In genomic region chr10:93481213-93481930, GRCh38 we compare ENCODE assay signal across 8 cellular contexts. TPM values are rescaled to one million over a fixed set of nuclear protein-coding genes. Genes with fewer than 3 reads are reported as not detected.
DNase-seq lines count a peak whose midpoint lies in the region; ATAC-seq and TF ChIP-seq lines count a peak whose summit lies in the region.

No MANE protein-coding gene starts in this region.

- 51 to 52% methylated on average over 6 of the region's 6 CpGs for WGBS in tibial nerve, 2 donors

- H3K27ac Mint-ChIP-seq in activated CD8-positive, alpha-beta memory T cell treated with anti-CD3 and anti-CD28 coated beads, Interleukin-2, amount 10 ng/mL, durations not matched to agents 7 days and 5 days: peak overlapping the region; percentile 83

- H3K27me3 Mint-ChIP-seq in activated CD8-positive, alpha-beta memory T cell treated with anti-CD3 and anti-CD28 coated beads, Interleukin-2, amount 10 ng/mL, durations not matched to agents 7 days and 5 days: peaks cover 25% of the 10 kb centered on the region

- H3K36me3 ChIP-seq in lower lobe of right lung: no peaks in the 10 kb centered on the region
- peaks cover 0 to 4% (median 0%) of the 10 kb centered on the region in 3 donors for H3K36me3 ChIP-seq in tibial nerve

- H3K9me3 Mint-ChIP-seq in activated CD8-positive, alpha-beta memory T cell treated with anti-CD3 and anti-CD28 coated beads, Interleukin-2, amount 10 ng/mL, durations not matched to agents 7 days and 5 days (ENCODE audit: low read depth): no peaks in the 10 kb centered on the region

- peak overlapping the region; percentile 81 for H3K4me3 Mint-ChIP-seq in activated CD8-positive, alpha-beta memory T cell treated with anti-CD3 and anti-CD28 coated beads, Interleukin-2, amount 10 ng/mL, durations not matched to agents 7 days and 5 days

- DNase-seq in activated CD8-positive, alpha-beta memory T cell treated with anti-CD3 and anti-CD28 coated beads, Interleukin-2, amount 10 ng/mL, durations not matched to agents 7 days and 5 days: peak; percentile 26
- DNase-seq in activated CD8-positive, alpha-beta memory T cell treated with anti-CD3 and anti-CD28 coated beads, Interleukin-2, amount 50 U/mL, for 48 hours: no peak
- DNase-seq in caudate nucleus (lab: John Stamatoyannopoulos, UW) (no peak), lower lobe of right lung (no peak), tibial nerve (ENCODE audit: low spot score in 2 of 2) (no peak), OCI-M1 (lab: John Stamatoyannopoulos, UW) (no peak), MV-4-11 (lab: John Stamatoyannopoulos, UW) (no peak)

- no peak for TF ChIP-seq POLR2A in tibial nerve (IDR thresholded peaks at IDR 0.05)

- no peak for ATAC-seq in activated CD8-positive, alpha-beta memory T cell treated with anti-CD3 and anti-CD28 coated beads, Interleukin-2, amount 10 ng/mL, durations not matched to agents 7 days and 5 days
- ATAC-seq in lower lobe of right lung: peak in 1 of 2 donors; percentile 43
- no peak for ATAC-seq in HG03108 (IDR thresholded peaks at IDR 0.05; ENCODE audit: unreplicated experiment)

- peak overlapping the region; percentile 63 for H3K4me3 ChIP-seq in lower lobe of right lung
- peak overlapping the region; percentile 52 to 69 (median 58) for H3K4me3 ChIP-seq in tibial nerve

- H3K27ac ChIP-seq in caudate nucleus (ENCODE audit: low read depth, low read length): peak overlapping the region; percentile 82
- H3K27ac ChIP-seq in lower lobe of right lung: peak overlapping the region; percentile 86
- H3K27ac ChIP-seq in tibial nerve: peak overlapping the region; percentile 75 to 96 (median 85)

- H3K4me1 Mint-ChIP-seq in activated CD8-positive, alpha-beta memory T cell treated with anti-CD3 and anti-CD28 coated beads, Interleukin-2, amount 10 ng/mL, durations not matched to agents 7 days and 5 days: peaks cover 18% of the 10 kb centered on the region

- TF ChIP-seq CTCF in lower lobe of right lung (IDR thresholded peaks at IDR 0.05) (no peak), tibial nerve (IDR thresholded peaks at IDR 0.05) (no peak)

- CTCF ChIA-PET in activated CD8-positive, alpha-beta memory T cell treated with anti-CD3 and anti-CD28 coated beads, Interleukin-2, amount 10 ng/mL, durations not matched to agents 7 days and 5 days (lab: Charles Lee): interaction anchor here (0.9 to 13.3 kb wide), 19 partner anchors 10 to 129 kb away, joined by 3 to 365 read pairs (median 11); partner anchors contain the start of gene CEP55

- H3K9me3 ChIP-seq in lower lobe of right lung (no peaks in the 10 kb centered on the region), tibial nerve (no peaks in the 10 kb centered on the region)

- TF ChIP-seq EP300 in tibial nerve (IDR thresholded peaks at IDR 0.05): no peak

- no peaks in the 10 kb centered on the region for H3K36me3 Mint-ChIP-seq in activated CD8-positive, alpha-beta memory T cell treated with anti-CD3 and anti-CD28 coated beads, Interleukin-2, amount 10 ng/mL, durations not matched to agents 7 days and 5 days

- H3K27me3 ChIP-seq in lower lobe of right lung (ENCODE audit: low read depth): no peaks in the 10 kb centered on the region
- no peaks in the 10 kb centered on the region for H3K27me3 ChIP-seq in tibial nerve

- intact Hi-C loops in lower lobe of right lung (cut with DNase I): loop anchor here (5.0 kb wide), 1 partner anchor 104 kb away; no protein-coding TSS in a partner anchor

- H3K4me1 ChIP-seq in lower lobe of right lung (peaks cover 36% of the 10 kb centered on the region), tibial nerve (peaks cover 0 to 37% (median 4%) of the 10 kb centered on the region in 4 donors)

RNA-seq across cellular contexts. Expression of gene MYOF, which starts 0.8 kb away (rescaled TPM):
- total RNA-seq in activated CD8-positive, alpha-beta memory T cell treated with anti-CD3 and anti-CD28 coated beads, Interleukin-2, amount 10 ng/mL, durations not matched to agents 7 days and 5 days: 1 to 10 TPM; 5.5 to 6.6 TPM
- total RNA-seq in lower lobe of right lung (127 TPM), tibial nerve (10 to 100 TPM; 39.6 to 70.4 (median 59.2) TPM)

RNA-seq across cellular contexts. Expression of gene CEP55, which starts 15.0 kb away (rescaled TPM):
- 10 to 100 TPM; 75.6 to 79.3 TPM for total RNA-seq in activated CD8-positive, alpha-beta memory T cell treated with anti-CD3 and anti-CD28 coated beads, Interleukin-2, amount 10 ng/mL, durations not matched to agents 7 days and 5 days
- total RNA-seq in lower lobe of right lung: 1.4 TPM
- total RNA-seq in tibial nerve: 1 to 10 TPM in 1 of 4 donors, under 1 TPM in 1, not detected in 2; 0.63 to 5.7 TPM

Comparison
In these comparisons a context has a peak if more than half of its experiments do, and no peak if none do; other contexts are left out.
1. RNA of gene MYOF, which starts 0.8 kb away (total RNA-seq): 127 TPM in lower lobe of right lung (single experiment) and 39.6 to 70.4 TPM in tibial nerve; 5.5 to 6.6 TPM in activated CD8-positive, alpha-beta memory T cell treated with anti-CD3 and anti-CD28 coated beads, Interleukin-2, amount 10 ng/mL, durations not matched to agents 7 days and 5 days; every median in the first group is over 4 times any median in the second.
2. RNA of gene CEP55, which starts 15.0 kb away (total RNA-seq): 75.6 to 79.3 TPM in activated CD8-positive, alpha-beta memory T cell treated with anti-CD3 and anti-CD28 coated beads, Interleukin-2, amount 10 ng/mL, durations not matched to agents 7 days and 5 days; 1.4 TPM in lower lobe of right lung (single experiment) and 0.63 to 5.7 TPM in tibial nerve; every median in the first group is over 10 times any median in the second.
3. Peak in every context shown above with its lines, with median percentiles within 50 percentile points of each other: H3K27ac ChIP-seq.